Comparison of ENCODE assay signal across 21 cellular contexts in the genomic region with DNA sequence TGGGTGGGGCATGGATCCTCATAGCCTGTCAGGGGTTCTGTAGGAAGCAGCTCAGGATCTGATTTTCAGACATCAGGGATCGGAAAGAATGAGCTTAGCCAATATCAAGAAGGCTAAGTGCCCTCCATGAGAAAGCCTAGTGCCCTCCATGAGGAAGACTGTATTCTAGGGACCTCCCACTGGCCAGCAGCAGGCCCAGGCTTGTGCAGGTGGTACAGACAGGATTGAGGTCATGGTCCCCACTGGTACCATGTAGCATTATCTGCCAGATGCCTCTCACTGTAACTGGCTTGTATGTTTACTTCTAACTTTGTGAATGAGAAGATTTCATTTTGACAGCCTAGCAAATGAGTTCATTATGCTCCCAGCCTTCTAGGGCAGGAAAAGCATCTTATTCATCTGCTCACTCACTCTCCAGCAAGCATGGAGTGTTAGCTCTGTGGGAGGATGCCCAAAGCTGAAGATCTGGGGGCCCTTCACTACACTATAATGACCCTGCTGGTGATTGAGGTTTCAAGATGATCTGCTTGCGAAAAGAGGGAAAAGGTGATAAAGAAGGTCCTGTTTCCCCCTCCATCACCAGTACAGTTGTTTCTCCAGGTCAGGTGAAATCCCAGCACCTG. TPM values are rescaled to one million over a fixed set of nuclear protein-coding genes. Genes with fewer than 3 reads are reported as not detected.
DNase-seq lines count a peak whose midpoint lies in the region; ATAC-seq and TF ChIP-seq lines count a peak whose summit lies in the region.
"Had no signal": no experiment of that assay in that cellular context is flagged by ENCODE, and none has a peak within 500 bp of the region (broad histone marks: within the 10 kb centered on the region; RNA-seq: fewer than 3 reads in every experiment).

No MANE protein-coding gene starts in this region.

- H3K9me3 ChIP-seq in DND-41 (ENCODE audit: insufficient read depth, low read length, severe bottlenecking) = no peaks in the 10 kb centered on the region
- no peaks in the 10 kb centered on the region for H3K9me3 ChIP-seq in T-helper 17 cell (ENCODE audit: control insufficient read depth, low read length, poor library complexity, severe bottlenecking)
- H3K9me3 ChIP-seq: BLaER1 treated with 17β-estradiol and CSF1 and Interleukin-3, amounts not matched to agents 10 nM and 100 nM; breast epithelium had no signal

- H3K27me3 Mint-ChIP-seq in T-helper 17 cell (peaks cover 21% of the 10 kb centered on the region), HFFc6 (ENCODE audit: insufficient read depth) (peaks cover 13% of the 10 kb centered on the region)

- H3K4me3 Mint-ChIP-seq in T-helper 17 cell (no peak overlapping the region), HFFc6 (no peak overlapping the region)
- H3K4me3 Mint-ChIP-seq: neural progenitor cell had no signal

- H3K36me3 Mint-ChIP-seq in T-helper 17 cell (ENCODE audit: low read depth) (no peaks in the 10 kb centered on the region), HFFc6 (ENCODE audit: low read depth) (no peaks in the 10 kb centered on the region)
- H3K36me3 Mint-ChIP-seq: neural progenitor cell had no signal

- H3K4me1 Mint-ChIP-seq in T-helper 17 cell (peaks cover 19% of the 10 kb centered on the region), HFFc6 (ENCODE audit: low read depth) (peaks cover 11% of the 10 kb centered on the region)

- H3K4me3 ChIP-seq in DND-41 (ENCODE audit: low read depth in 1 of 2, low read length in 2 of 2) = no peak overlapping the region
- H3K4me3 ChIP-seq: BLaER1 treated with 17β-estradiol and CSF1 and Interleukin-3, amounts not matched to agents 10 nM and 100 nM; breast epithelium; neural progenitor cell; PC-9 had no signal

- peak; percentile 58 for DNase-seq in DND-41
- no peak for DNase-seq in T-helper 17 cell
- DNase-seq in HFFc6 = no peak
- no peak for DNase-seq in NCI-H226
- DNase-seq in CD1c-positive myeloid dendritic cell (ENCODE audit: extremely low spot score) = no peak
- no peak for DNase-seq in stimulated activated CD4-positive, alpha-beta T cell treated with anti-CD3 and anti-CD28 coated beads, Interleukin-4, amount 100 ng/mL, for 1 hour
- DNase-seq: activated gamma-delta T cell; EL; foreskin keratinocyte; mammary epithelial cell; NCI-H1092 treated with DMSO at 0.1 percent for 48 hours; NCI-H345; PC-9; stimulated activated CD4-positive, alpha-beta T cell treated with anti-CD3 and anti-CD28 coated beads, Interleukin-4, amount 100 ng/mL, for 4 hours; stimulated activated naive CD4-positive, alpha-beta T cell had no signal

- H4K20me1 ChIP-seq in DND-41 (ENCODE audit: insufficient read depth, low read length) = no peaks in the 10 kb centered on the region

- H3K79me2 ChIP-seq in DND-41 (ENCODE audit: insufficient read depth, low read length) = no peaks in the 10 kb centered on the region

- no peaks in the 10 kb centered on the region for H3K36me3 ChIP-seq in DND-41 (ENCODE audit: insufficient read depth, low read length)
- H3K36me3 ChIP-seq: BLaER1 treated with 17β-estradiol and CSF1 and Interleukin-3, amounts not matched to agents 10 nM and 100 nM; breast epithelium; neural progenitor cell had no signal

- TF ChIP-seq CTCF in DND-41 (IDR thresholded peaks at IDR 0.05; ENCODE audit: borderline replicate concordance, extremely low read depth, low read length, poor library complexity, severe bottlenecking) = no peak
- TF ChIP-seq CTCF in HFFc6 (IDR thresholded peaks at IDR 0.05) = no peak

- ATAC-seq in DND-41 (ENCODE audit: insufficient read depth, low read depth) (peak; percentile 64), GM18907 (IDR thresholded peaks at IDR 0.05; ENCODE audit: unreplicated experiment) (peak; percentile 11), HG02678 (IDR thresholded peaks at IDR 0.05; ENCODE audit: unreplicated experiment) (peak; percentile 3), T-helper 17 cell (peak; percentile 10)
- ATAC-seq: foreskin keratinocyte, sciatic nerve had no signal

- H2AFZ ChIP-seq in DND-41 (ENCODE audit: low read depth, low read length) = peak overlapping the region; percentile 45; the same call in 1 of the 2 replicates
- H2AFZ ChIP-seq: neural progenitor cell, PC-9 had no signal

- H3K27me3 ChIP-seq in DND-41 (ENCODE audit: insufficient read depth, low read length, poor library complexity) = no peaks in the 10 kb centered on the region

- peaks cover 44% of the 10 kb centered on the region for H3K4me1 ChIP-seq in DND-41 (ENCODE audit: insufficient read depth, low read length)
- H3K4me1 ChIP-seq: BLaER1 treated with 17β-estradiol and CSF1 and Interleukin-3, amounts not matched to agents 10 nM and 100 nM; breast epithelium; foreskin keratinocyte had no signal

- H3K27ac Mint-ChIP-seq in T-helper 17 cell (peak overlapping the region; percentile 84), HFFc6 (no peak overlapping the region)
- H3K27ac Mint-ChIP-seq: neural progenitor cell had no signal

- peak overlapping the region; percentile 81 for H3K27ac ChIP-seq in DND-41 (ENCODE audit: low read length)
- H3K27ac ChIP-seq: BLaER1 treated with 17β-estradiol and CSF1 and Interleukin-3, amounts not matched to agents 10 nM and 100 nM; breast epithelium; foreskin keratinocyte; neural progenitor cell; PC-9 had no signal

- no peaks in the 10 kb centered on the region for H3K9me3 Mint-ChIP-seq in HFFc6
- H3K9me3 Mint-ChIP-seq: neural progenitor cell had no signal

- H3K9ac ChIP-seq in DND-41 (ENCODE audit: low read depth, low read length) = peak overlapping the region; percentile 16; the same call in 1 of the 2 replicates
- H3K9ac ChIP-seq: BLaER1 treated with 17β-estradiol and CSF1 and Interleukin-3, amounts not matched to agents 10 nM and 100 nM; neural progenitor cell had no signal

- peak overlapping the region; percentile 33 for H3K4me2 ChIP-seq in DND-41 (ENCODE audit: insufficient read depth, low read length)
- H3K4me2 ChIP-seq: BLaER1 treated with 17β-estradiol and CSF1 and Interleukin-3, amounts not matched to agents 10 nM and 100 nM; neural progenitor cell; PC-9 had no signal

RNA-seq across cellular contexts. Expression of gene EPHB1, which starts 7.5 kb away (rescaled TPM):
- total RNA-seq in T-helper 17 cell = 1 to 10 TPM; 1.3 to 3.5 TPM
- total RNA-seq in HFFc6 (2021; fragmentation: NEBNext Ultra II Directional; extraction: Animal tissue kit (Norgen Biotek cat#: 25700)) = 1 to 10 TPM in 5 of 6 experiments, under 1 TPM in 1; 0.88 to 2.6 (median 1.0) TPM

Comparison
In these comparisons a context has a peak if more than half of its experiments do, and no peak if none do; other contexts are left out.
1. ATAC-seq: peak in every context shown above with its lines; median percentile 64 in DND-41; 11 in GM18907; 10 in T-helper 17 cell; 3 in HG02678.